ENCODE assay signal across 6 cellular contexts in the genomic region with DNA sequence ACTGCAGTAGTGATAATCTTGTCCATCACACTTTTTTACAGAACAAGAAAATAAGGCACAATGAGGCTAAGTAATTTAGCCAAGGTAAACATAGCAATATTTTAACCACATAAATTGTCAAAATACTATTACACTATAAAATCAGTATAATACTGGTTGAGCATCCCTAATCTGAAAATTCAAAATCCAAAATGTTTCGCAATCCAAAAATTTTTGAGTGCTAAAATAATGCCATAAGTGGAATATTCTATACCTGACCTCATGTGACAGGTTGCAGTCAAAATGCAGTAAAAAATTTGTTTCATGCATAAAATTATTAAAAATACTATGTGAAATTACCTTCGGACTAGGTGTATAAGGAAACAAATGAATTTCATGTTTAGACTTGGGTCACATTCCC.
"Had no signal": no experiment of that assay in that cellular context is flagged by ENCODE, and none has a peak within 500 bp of the region (broad histone marks: within the 10 kb centered on the region; RNA-seq: fewer than 3 reads in every experiment).

No MANE protein-coding gene starts in this region.

- DNase-seq: GM23248, H7, HCEC 1CT, Kasumi-1, KG1 had no signal

- H3K9ac ChIP-seq: GM23248 had no signal

- H2AFZ ChIP-seq: GM23248 had no signal

- H3K27ac ChIP-seq: GM23248 had no signal

- FAIRE-seq: HTR-8/SVneo had no signal

- H3K4me3 ChIP-seq: GM23248 had no signal
